10 cellular contexts compared by ENCODE assay signal in the genomic region with DNA sequence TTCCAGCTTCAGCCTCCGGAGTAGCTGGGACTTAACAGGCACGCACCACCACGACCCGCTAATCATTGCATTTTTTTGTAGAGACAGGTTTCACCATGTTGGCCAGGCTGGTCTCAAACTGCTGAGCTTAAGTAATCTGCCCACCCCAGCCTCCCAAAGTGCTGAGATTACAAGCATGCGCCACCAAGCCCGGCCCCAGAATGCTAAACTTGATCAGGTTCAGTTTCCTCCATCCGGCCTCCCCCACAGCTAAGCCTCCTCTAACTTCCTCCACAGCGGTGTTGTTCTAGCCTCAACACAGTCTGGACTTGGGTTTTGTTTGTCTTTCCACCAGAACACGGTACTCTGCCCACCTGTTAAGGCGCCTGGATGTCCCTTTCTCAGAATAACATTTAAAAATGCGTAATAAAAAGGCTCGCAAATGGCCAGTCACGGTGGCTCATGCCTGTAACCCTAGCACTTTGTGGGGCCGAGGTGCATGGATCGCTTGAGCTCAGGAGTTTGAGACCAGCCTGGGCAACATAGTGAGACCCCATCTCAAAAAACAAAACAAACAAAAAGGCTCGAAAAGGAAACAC. TPM values are rescaled to one million over a fixed set of nuclear protein-coding genes. Genes with fewer than 3 reads are reported as not detected.
A peak's percentile ranks its signal among the peaks of the same experiment; 100 is the strongest.
DNase-seq lines count a peak whose midpoint lies in the region; ATAC-seq and TF ChIP-seq lines count a peak whose summit lies in the region.
"Had no signal": no experiment of that assay in that cellular context is flagged by ENCODE, and none has a peak within 500 bp of the region (broad histone marks: within the 10 kb centered on the region; RNA-seq: fewer than 3 reads in every experiment).

No MANE protein-coding gene starts in this region.

- no peaks in the 10 kb centered on the region for H3K27me3 ChIP-seq in muscle layer of colon (ENCODE audit: control insufficient read depth in 1 of 2, insufficient read depth in 2 of 2, low read length in 2 of 2)

- H3K9ac ChIP-seq in muscle layer of colon (ENCODE audit: low read length), result no peak overlapping the region

- TF ChIP-seq CTCF in GM12864 (IDR thresholded peaks at IDR 0.05; ENCODE audit: low read depth, low read length, missing control alignments) (no peak), activated B cell treated with CpG ODN at 0.5 μM for 24 hours (IDR thresholded peaks at IDR 0.05) (no peak)

- no peaks in the 10 kb centered on the region for H3K27me3 Mint-ChIP-seq in activated B cell treated with CpG ODN at 0.5 μM for 24 hours

- no peaks in the 10 kb centered on the region for H3K9me3 ChIP-seq in muscle layer of colon (ENCODE audit: low read length)

- H3K27ac ChIP-seq in muscle layer of colon (ENCODE audit: low read depth, low read length), result peak overlapping the region; percentile 10

- ATAC-seq in HG02852 (IDR thresholded peaks at IDR 0.05; ENCODE audit: unreplicated experiment) (peak; percentile 29), activated B cell treated with CpG ODN at 0.5 μM for 24 hours (ENCODE audit: low read depth) (no peak), HG02610 (IDR thresholded peaks at IDR 0.05; ENCODE audit: unreplicated experiment) (no peak)

- peaks cover 78% of the 10 kb centered on the region for H3K4me1 Mint-ChIP-seq in activated B cell treated with CpG ODN at 0.5 μM for 24 hours

- peak overlapping the region; percentile 75 for H3K4me3 ChIP-seq in GM12864 (ENCODE audit: low read depth, low read length)
- peak overlapping the region in 1 of 2 donors; percentile 24 for H3K4me3 ChIP-seq in muscle layer of colon (ENCODE audit: low read depth in 1 of 2, low read length in 2 of 2)

- peaks cover 20% of the 10 kb centered on the region for H3K36me3 ChIP-seq in muscle layer of colon (ENCODE audit: insufficient read depth, low read length)

- POLR2A ChIA-PET in activated B cell treated with CpG ODN at 0.5 μM for 24 hours (lab: Charles Lee), result interaction anchor here (0.6 to 3.9 kb wide), 5 partner anchors 34 to 406 kb away, joined by 3 to 18 read pairs (median 4); a partner anchor contains a TSS

- H3K9me3 Mint-ChIP-seq in activated B cell treated with CpG ODN at 0.5 μM for 24 hours, result no peaks in the 10 kb centered on the region

- peak overlapping the region; percentile 98 for H3K4me3 Mint-ChIP-seq in activated B cell treated with CpG ODN at 0.5 μM for 24 hours

- H3K27ac Mint-ChIP-seq in activated B cell treated with CpG ODN at 0.5 μM for 24 hours, result peak overlapping the region; percentile 96

- H3K4me1 ChIP-seq in muscle layer of colon (ENCODE audit: insufficient read depth, low read length), result peaks cover 68% of the 10 kb centered on the region

- CTCF ChIA-PET in activated B cell treated with CpG ODN at 0.5 μM for 24 hours (lab: Charles Lee), result interaction anchor here (0.7 to 3.8 kb wide), 4 partner anchors 28 to 280 kb away, joined by 3 to 22 read pairs (median 4); no protein-coding TSS in a partner anchor

- intact Hi-C loops in activated B cell treated with CpG ODN at 0.5 μM for 24 hours (cut with micrococcal nuclease), result loop anchor here (5.0 kb wide), 8 partner anchors 327 to 1973 kb away; a partner anchor contains a TSS

- peaks cover 38% of the 10 kb centered on the region for H3K36me3 Mint-ChIP-seq in activated B cell treated with CpG ODN at 0.5 μM for 24 hours (ENCODE audit: low read depth)

- no peak for DNase-seq in GM12864 (ENCODE audit: low read depth)
- DNase-seq in activated B cell treated with CpG ODN at 0.5 μM for 24 hours, result no peak
- no peak for DNase-seq in COLO668 (lab: John Stamatoyannopoulos, UW; ENCODE audit: unreplicated experiment)
- no peak for DNase-seq in DMS153 (lab: John Stamatoyannopoulos, UW)
- DNase-seq in cerebellum (ENCODE audit: low spot score), result no peak
- DNase-seq: kidney; stimulated activated naive CD4-positive, alpha-beta T cell treated with Interleukin-2 at 50 U/mL for 16 hours had no signal

RNA-seq across cellular contexts. Expression of a gene that starts 2.4 kb away (rescaled TPM):
- total RNA-seq in activated B cell treated with CpG ODN at 0.5 μM for 24 hours (232 and 260 TPM in 2 replicates), cerebellum (95.2 TPM)
